Comparison of ENCODE assay signal across 1 cellular context in the genomic region with DNA sequence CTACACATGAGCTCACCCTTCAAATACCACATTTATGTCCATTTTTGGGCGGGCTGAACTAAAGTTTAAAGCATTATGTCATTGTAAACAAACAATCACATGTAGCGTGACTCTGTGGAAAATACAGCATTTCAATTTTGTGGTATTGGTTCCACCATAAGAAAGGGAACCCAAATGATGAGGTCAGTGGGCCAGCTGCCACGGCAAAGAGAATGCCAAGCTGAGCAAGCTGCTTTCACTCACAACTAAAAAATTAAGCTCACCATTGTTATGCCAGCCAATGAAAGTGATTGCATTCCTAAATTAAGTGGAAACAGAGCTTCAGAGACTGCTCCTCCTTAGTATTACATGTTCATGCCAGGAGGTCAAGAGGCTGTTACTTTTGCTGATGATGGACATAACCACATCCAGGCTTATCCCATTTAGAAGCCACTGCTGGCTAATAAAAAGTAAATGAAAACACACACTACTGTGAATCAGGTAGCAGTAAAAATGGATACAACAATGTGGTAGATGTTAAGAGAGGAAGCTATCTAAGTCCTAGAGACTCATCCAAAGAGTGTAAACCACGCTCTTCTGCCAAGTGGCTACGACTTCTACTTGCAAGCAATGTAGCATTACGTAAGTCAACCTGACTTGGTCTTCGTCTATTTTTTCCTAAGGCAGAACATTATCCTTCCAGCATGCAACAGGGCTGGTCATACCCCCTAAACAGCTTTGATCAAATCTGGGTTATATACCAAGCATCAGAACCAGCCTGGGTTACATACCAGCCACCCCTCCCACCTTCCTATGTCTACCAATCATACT.
TF ChIP-seq lines count a peak whose summit lies in the region.

No MANE protein-coding gene starts in this region.

TF ChIP-seq in HEK293, 187 proteins besides CTCF, POLR2A, EP300 and RAD21 (continued from another document and continues in another):
- TF ChIP-seq, protein P1, sequence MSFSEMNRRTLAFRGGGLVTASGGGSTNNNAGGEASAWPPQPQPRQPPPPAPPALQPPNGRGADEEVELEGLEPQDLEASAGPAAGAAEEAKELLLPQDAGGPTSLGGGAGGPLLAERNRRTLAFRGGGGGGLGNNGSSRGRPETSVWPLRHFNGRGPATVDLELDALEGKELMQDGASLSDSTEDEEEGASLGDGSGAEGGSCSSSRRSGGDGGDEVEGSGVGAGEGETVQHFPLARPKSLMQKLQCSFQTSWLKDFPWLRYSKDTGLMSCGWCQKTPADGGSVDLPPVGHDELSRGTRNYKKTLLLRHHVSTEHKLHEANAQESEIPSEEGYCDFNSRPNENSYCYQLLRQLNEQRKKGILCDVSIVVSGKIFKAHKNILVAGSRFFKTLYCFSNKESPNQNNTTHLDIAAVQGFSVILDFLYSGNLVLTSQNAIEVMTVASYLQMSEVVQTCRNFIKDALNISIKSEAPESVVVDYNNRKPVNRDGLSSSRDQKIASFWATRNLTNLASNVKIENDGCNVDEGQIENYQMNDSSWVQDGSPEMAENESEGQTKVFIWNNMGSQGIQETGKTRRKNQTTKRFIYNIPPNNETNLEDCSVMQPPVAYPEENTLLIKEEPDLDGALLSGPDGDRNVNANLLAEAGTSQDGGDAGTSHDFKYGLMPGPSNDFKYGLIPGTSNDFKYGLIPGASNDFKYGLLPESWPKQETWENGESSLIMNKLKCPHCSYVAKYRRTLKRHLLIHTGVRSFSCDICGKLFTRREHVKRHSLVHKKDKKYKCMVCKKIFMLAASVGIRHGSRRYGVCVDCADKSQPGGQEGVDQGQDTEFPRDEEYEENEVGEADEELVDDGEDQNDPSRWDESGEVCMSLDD (tag by site-specific recombination; IDR thresholded peaks at IDR 0.05), result no peak
- TF ChIP-seq, protein P2, sequence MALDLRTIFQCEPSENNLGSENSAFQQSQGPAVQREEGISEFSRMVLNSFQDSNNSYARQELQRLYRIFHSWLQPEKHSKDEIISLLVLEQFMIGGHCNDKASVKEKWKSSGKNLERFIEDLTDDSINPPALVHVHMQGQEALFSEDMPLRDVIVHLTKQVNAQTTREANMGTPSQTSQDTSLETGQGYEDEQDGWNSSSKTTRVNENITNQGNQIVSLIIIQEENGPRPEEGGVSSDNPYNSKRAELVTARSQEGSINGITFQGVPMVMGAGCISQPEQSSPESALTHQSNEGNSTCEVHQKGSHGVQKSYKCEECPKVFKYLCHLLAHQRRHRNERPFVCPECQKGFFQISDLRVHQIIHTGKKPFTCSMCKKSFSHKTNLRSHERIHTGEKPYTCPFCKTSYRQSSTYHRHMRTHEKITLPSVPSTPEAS (tag by site-specific recombination; IDR thresholded peaks at IDR 0.05), result peak; percentile 45; the same call in 1 of the 2 replicates
- TF ChIP-seq ZNF561 (tag by site-specific recombination; IDR thresholded peaks at IDR 0.05; ENCODE audit: borderline replicate concordance) (peak; percentile 57; the same call in 1 of the 2 replicates), SALL2 (tag by site-specific recombination; IDR thresholded peaks at IDR 0.05; ENCODE audit: borderline replicate concordance) (no peak), ZNF423 (tag by site-specific recombination; IDR thresholded peaks at IDR 0.05) (no peak), ZFP3 (tag by site-specific recombination; IDR thresholded peaks at IDR 0.05; ENCODE audit: low read depth) (no peak), HOXA7 (CRISPR knock-in tag; IDR thresholded peaks at IDR 0.05; ENCODE audit: borderline replicate concordance) (no peak), KLF8 (tag by site-specific recombination; IDR thresholded peaks at IDR 0.05) (peak; percentile 79; the same call in 1 of the 2 replicates), TRIM28 (IDR thresholded peaks at IDR 0.05; ENCODE audit: borderline replicate concordance, low read length) (no peak), ZNF404 (tag by site-specific recombination; IDR thresholded peaks at IDR 0.05) (no peak), ZNF311 (tag by site-specific recombination; IDR thresholded peaks at IDR 0.05; ENCODE audit: borderline replicate concordance) (no peak), KLF9 (tag by site-specific recombination; IDR thresholded peaks at IDR 0.05; ENCODE audit: low read depth) (no peak), ZXDB (tag by site-specific recombination; IDR thresholded peaks at IDR 0.05) (peak; percentile 87), ZBTB21 (tag by site-specific recombination; IDR thresholded peaks at IDR 0.05) (peak; percentile 75), ZNF48 (tag by site-specific recombination; IDR thresholded peaks at IDR 0.05) (no peak), GLIS1 (tag by site-specific recombination; IDR thresholded peaks at IDR 0.05) (no peak), ZNF266 (tag by site-specific recombination; IDR thresholded peaks at IDR 0.05; ENCODE audit: low read depth) (no peak), ZNF585B (tag by site-specific recombination; IDR thresholded peaks at IDR 0.05) (no peak)
- TF ChIP-seq, protein P3, sequence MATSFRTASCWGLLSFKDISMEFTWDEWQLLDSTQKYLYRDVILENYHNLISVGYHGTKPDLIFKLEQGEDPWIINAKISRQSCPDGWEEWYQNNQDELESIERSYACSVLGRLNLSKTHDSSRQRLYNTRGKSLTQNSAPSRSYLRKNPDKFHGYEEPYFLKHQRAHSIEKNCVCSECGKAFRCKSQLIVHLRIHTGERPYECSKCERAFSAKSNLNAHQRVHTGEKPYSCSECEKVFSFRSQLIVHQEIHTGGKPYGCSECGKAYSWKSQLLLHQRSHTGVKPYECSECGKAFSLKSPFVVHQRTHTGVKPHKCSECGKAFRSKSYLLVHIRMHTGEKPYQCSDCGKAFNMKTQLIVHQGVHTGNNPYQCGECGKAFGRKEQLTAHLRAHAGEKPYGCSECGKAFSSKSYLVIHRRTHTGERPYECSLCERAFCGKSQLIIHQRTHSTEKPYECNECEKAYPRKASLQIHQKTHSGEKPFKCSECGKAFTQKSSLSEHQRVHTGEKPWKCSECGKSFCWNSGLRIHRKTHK (tag by site-specific recombination; IDR thresholded peaks at IDR 0.05), result no peak
- TF ChIP-seq, protein P4, sequence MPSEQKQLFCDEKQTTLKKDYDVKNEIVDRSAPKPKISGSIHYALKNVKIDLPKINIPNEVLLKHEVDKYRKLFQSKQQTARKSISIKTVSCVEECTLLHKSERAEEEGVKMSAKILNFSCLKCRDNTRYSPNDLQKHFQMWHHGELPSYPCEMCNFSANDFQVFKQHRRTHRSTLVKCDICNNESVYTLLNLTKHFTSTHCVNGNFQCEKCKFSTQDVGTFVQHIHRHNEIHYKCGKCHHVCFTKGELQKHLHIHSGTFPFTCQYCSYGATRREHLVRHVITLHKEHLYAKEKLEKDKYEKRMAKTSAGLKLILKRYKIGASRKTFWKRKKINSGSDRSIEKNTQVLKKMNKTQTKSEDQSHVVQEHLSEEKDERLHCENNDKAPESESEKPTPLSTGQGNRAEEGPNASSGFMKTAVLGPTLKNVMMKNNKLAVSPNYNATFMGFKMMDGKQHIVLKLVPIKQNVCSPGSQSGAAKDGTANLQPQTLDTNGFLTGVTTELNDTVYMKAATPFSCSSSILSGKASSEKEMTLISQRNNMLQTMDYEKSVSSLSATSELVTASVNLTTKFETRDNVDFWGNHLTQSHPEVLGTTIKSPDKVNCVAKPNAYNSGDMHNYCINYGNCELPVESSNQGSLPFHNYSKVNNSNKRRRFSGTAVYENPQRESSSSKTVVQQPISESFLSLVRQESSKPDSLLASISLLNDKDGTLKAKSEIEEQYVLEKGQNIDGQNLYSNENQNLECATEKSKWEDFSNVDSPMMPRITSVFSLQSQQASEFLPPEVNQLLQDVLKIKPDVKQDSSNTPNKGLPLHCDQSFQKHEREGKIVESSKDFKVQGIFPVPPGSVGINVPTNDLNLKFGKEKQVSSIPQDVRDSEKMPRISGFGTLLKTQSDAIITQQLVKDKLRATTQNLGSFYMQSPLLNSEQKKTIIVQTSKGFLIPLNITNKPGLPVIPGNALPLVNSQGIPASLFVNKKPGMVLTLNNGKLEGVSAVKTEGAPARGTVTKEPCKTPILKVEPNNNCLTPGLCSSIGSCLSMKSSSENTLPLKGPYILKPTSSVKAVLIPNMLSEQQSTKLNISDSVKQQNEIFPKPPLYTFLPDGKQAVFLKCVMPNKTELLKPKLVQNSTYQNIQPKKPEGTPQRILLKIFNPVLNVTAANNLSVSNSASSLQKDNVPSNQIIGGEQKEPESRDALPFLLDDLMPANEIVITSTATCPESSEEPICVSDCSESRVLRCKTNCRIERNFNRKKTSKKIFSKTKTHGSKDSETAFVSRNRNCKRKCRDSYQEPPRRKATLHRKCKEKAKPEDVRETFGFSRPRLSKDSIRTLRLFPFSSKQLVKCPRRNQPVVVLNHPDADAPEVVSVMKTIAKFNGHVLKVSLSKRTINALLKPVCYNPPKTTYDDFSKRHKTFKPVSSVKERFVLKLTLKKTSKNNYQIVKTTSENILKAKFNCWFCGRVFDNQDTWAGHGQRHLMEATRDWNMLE (tag by site-specific recombination; conservative IDR thresholded peaks at IDR 0.05; ENCODE audit: low read depth), result no peak
- TF ChIP-seq, protein P5, sequence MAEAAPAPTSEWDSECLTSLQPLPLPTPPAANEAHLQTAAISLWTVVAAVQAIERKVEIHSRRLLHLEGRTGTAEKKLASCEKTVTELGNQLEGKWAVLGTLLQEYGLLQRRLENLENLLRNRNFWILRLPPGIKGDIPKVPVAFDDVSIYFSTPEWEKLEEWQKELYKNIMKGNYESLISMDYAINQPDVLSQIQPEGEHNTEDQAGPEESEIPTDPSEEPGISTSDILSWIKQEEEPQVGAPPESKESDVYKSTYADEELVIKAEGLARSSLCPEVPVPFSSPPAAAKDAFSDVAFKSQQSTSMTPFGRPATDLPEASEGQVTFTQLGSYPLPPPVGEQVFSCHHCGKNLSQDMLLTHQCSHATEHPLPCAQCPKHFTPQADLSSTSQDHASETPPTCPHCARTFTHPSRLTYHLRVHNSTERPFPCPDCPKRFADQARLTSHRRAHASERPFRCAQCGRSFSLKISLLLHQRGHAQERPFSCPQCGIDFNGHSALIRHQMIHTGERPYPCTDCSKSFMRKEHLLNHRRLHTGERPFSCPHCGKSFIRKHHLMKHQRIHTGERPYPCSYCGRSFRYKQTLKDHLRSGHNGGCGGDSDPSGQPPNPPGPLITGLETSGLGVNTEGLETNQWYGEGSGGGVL (tag by site-specific recombination; IDR thresholded peaks at IDR 0.05), result peak; percentile 25; the same call in 1 of the 2 replicates
- TF ChIP-seq, protein P6, sequence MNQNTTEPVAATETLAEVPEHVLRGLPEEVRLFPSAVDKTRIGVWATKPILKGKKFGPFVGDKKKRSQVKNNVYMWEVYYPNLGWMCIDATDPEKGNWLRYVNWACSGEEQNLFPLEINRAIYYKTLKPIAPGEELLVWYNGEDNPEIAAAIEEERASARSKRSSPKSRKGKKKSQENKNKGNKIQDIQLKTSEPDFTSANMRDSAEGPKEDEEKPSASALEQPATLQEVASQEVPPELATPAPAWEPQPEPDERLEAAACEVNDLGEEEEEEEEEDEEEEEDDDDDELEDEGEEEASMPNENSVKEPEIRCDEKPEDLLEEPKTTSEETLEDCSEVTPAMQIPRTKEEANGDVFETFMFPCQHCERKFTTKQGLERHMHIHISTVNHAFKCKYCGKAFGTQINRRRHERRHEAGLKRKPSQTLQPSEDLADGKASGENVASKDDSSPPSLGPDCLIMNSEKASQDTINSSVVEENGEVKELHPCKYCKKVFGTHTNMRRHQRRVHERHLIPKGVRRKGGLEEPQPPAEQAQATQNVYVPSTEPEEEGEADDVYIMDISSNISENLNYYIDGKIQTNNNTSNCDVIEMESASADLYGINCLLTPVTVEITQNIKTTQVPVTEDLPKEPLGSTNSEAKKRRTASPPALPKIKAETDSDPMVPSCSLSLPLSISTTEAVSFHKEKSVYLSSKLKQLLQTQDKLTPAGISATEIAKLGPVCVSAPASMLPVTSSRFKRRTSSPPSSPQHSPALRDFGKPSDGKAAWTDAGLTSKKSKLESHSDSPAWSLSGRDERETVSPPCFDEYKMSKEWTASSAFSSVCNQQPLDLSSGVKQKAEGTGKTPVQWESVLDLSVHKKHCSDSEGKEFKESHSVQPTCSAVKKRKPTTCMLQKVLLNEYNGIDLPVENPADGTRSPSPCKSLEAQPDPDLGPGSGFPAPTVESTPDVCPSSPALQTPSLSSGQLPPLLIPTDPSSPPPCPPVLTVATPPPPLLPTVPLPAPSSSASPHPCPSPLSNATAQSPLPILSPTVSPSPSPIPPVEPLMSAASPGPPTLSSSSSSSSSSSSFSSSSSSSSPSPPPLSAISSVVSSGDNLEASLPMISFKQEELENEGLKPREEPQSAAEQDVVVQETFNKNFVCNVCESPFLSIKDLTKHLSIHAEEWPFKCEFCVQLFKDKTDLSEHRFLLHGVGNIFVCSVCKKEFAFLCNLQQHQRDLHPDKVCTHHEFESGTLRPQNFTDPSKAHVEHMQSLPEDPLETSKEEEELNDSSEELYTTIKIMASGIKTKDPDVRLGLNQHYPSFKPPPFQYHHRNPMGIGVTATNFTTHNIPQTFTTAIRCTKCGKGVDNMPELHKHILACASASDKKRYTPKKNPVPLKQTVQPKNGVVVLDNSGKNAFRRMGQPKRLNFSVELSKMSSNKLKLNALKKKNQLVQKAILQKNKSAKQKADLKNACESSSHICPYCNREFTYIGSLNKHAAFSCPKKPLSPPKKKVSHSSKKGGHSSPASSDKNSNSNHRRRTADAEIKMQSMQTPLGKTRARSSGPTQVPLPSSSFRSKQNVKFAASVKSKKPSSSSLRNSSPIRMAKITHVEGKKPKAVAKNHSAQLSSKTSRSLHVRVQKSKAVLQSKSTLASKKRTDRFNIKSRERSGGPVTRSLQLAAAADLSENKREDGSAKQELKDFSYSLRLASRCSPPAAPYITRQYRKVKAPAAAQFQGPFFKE (tag by site-specific recombination; IDR thresholded peaks at IDR 0.05; ENCODE audit: borderline replicate concordance), result no peak
- TF ChIP-seq, protein P7, sequence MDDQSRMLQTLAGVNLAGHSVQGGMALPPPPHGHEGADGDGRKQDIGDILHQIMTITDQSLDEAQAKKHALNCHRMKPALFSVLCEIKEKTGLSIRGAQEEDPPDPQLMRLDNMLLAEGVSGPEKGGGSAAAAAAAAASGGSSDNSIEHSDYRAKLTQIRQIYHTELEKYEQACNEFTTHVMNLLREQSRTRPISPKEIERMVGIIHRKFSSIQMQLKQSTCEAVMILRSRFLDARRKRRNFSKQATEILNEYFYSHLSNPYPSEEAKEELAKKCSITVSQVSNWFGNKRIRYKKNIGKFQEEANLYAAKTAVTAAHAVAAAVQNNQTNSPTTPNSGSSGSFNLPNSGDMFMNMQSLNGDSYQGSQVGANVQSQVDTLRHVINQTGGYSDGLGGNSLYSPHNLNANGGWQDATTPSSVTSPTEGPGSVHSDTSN (CRISPR knock-in tag; IDR thresholded peaks at IDR 0.05), result no peak
- TF ChIP-seq, protein P8, sequence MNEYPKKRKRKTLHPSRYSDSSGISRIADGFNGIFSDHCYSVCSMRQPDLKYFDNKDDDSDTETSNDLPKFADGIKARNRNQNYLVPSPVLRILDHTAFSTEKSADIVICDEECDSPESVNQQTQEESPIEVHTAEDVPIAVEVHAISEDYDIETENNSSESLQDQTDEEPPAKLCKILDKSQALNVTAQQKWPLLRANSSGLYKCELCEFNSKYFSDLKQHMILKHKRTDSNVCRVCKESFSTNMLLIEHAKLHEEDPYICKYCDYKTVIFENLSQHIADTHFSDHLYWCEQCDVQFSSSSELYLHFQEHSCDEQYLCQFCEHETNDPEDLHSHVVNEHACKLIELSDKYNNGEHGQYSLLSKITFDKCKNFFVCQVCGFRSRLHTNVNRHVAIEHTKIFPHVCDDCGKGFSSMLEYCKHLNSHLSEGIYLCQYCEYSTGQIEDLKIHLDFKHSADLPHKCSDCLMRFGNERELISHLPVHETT (tag by site-specific recombination; IDR thresholded peaks at IDR 0.05), result peak; percentile 72; the same call in 1 of the 2 replicates
